Comparison of ENCODE assay signal across 17 cellular contexts in genomic region chr10:132363376-132363775, GRCh38. TPM values are rescaled to one million over a fixed set of nuclear protein-coding genes. Genes with fewer than 3 reads are reported as not detected.
DNase-seq lines count a peak whose midpoint lies in the region; ATAC-seq and TF ChIP-seq lines count a peak whose summit lies in the region.
"Had no signal": no experiment of that assay in that cellular context is flagged by ENCODE, and none has a peak within 500 bp of the region (broad histone marks: within the 10 kb centered on the region; RNA-seq: fewer than 3 reads in every experiment).

No MANE protein-coding gene starts in this region.

- no peaks in the 10 kb centered on the region for H3K27me3 Mint-ChIP-seq in activated T-cell treated with anti-CD3 and anti-CD28 coated beads, Interleukin-2, amount 50 U/mL, for 72 hours (ENCODE audit: low read depth)
- no peaks in the 10 kb centered on the region for H3K27me3 Mint-ChIP-seq in progenitor cell of endocrine pancreas

- H3K9me3 Mint-ChIP-seq in activated T-cell treated with anti-CD3 and anti-CD28 coated beads, Interleukin-2, amount 50 U/mL, for 72 hours, result peaks cover 0 to 6% of the 10 kb centered on the region in 2 donors
- no peaks in the 10 kb centered on the region for H3K9me3 Mint-ChIP-seq in progenitor cell of endocrine pancreas (ENCODE audit: low read depth)

- peaks cover 4% of the 10 kb centered on the region for H3K4me1 Mint-ChIP-seq in activated T-cell treated with anti-CD3 and anti-CD28 coated beads, Interleukin-2, amount 50 U/mL, for 72 hours (ENCODE audit: low read depth)
- no peaks in the 10 kb centered on the region for H3K4me1 Mint-ChIP-seq in progenitor cell of endocrine pancreas (ENCODE audit: low read depth)

- no peak overlapping the region for H3K27ac Mint-ChIP-seq in activated T-cell treated with anti-CD3 and anti-CD28 coated beads, Interleukin-2, amount 50 U/mL, for 72 hours
- H3K27ac Mint-ChIP-seq in progenitor cell of endocrine pancreas, result peak overlapping the region; percentile 49

- CTCF ChIA-PET in RWPE1 (lab: Yijun Ruan, JAX), result interaction anchor here (0.5 kb wide), 1 partner anchor 184 kb away, joined by 3 read pairs; no protein-coding TSS in a partner anchor

- no peak for ATAC-seq in activated T-cell treated with anti-CD3 and anti-CD28 coated beads, Interleukin-2, amount 50 U/mL, for 72 hours (replicated peaks in 1 of 2)
- no peak for ATAC-seq in left lobe of liver
- ATAC-seq in stimulated activated naive CD8-positive, alpha-beta T cell treated with anti-CD3 and anti-CD28 coated beads, Interleukin-15, Interleukin-2, amounts not matched to agents 100 U/mL and 50 U/mL, for 24 hours, result no peak

- TF ChIP-seq CTCF in RWPE1 (conservative IDR thresholded peaks at IDR 0.05; ENCODE audit: low read depth) (no peak), progenitor cell of endocrine pancreas (IDR thresholded peaks at IDR 0.05; ENCODE audit: unreplicated experiment) (no peak)

- POLR2A ChIA-PET in RWPE1 (lab: Yijun Ruan, JAX; ENCODE audit: low non-redundant PET), result no interaction called here

- peaks cover 2 to 6% of the 10 kb centered on the region in 2 donors for H3K36me3 Mint-ChIP-seq in activated T-cell treated with anti-CD3 and anti-CD28 coated beads, Interleukin-2, amount 50 U/mL, for 72 hours (ENCODE audit: insufficient read depth in 2 of 2)
- peaks cover 23% of the 10 kb centered on the region for H3K36me3 Mint-ChIP-seq in progenitor cell of endocrine pancreas (ENCODE audit: insufficient read depth)

- peak; percentile 9 for DNase-seq in activated T-cell treated with anti-CD3 and anti-CD28 coated beads, Interleukin-2, amount 50 U/mL, for 1 hour
- DNase-seq in activated T-cell treated with anti-CD3 and anti-CD28 coated beads, Interleukin-2, amount 50 U/mL, for 72 hours, result no peak
- DNase-seq in RWPE1 (ENCODE audit: low spot score) (no peak), left lobe of liver (ENCODE audit: low spot score) (peak; percentile 39), progenitor cell of endocrine pancreas (ENCODE audit: low spot score, unreplicated experiment) (no peak), NOMO-1 treated with dmso at 0.1 percent for 144 hours (lab: John Stamatoyannopoulos, UW; ENCODE audit: unreplicated experiment) (no peak), NOMO-1 (lab: John Stamatoyannopoulos, UW; ENCODE audit: unreplicated experiment in 2 of 2) (no peak)
- DNase-seq in stimulated activated naive CD8-positive, alpha-beta T cell treated with anti-CD3 and anti-CD28 coated beads, Interleukin-15, Interleukin-2, amounts not matched to agents 100 U/mL and 50 U/mL, for 24 hours, result no peak
- DNase-seq: C1 segment of cervical spinal cord, DMS 273 treated with DMSO at 0.1 percent for 48 hours, GOT3, Karpas-422, MM.1S, NCI-H1105, NCI-H1694 treated with DMSO at 0.1 percent for 48 hours, NCI-H774 had no signal

- peak overlapping the region; percentile 49 for H3K27ac ChIP-seq in RWPE1
- H3K27ac ChIP-seq: Peyer's patch had no signal

- H3K4me3 Mint-ChIP-seq in activated T-cell treated with anti-CD3 and anti-CD28 coated beads, Interleukin-2, amount 50 U/mL, for 72 hours, result no peak overlapping the region
- H3K4me3 Mint-ChIP-seq in progenitor cell of endocrine pancreas (ENCODE audit: low read depth), result no peak overlapping the region

RNA-seq across cellular contexts. Expression of gene LRRC27, which starts 31.4 kb away (rescaled TPM):
- 1 to 10 TPM; 4.8 to 5.3 TPM for total RNA-seq in activated T-cell treated with anti-CD3 and anti-CD28 coated beads, Interleukin-2, amount 50 U/mL, for 72 hours
- total RNA-seq in left lobe of liver (3.4 TPM), progenitor cell of endocrine pancreas (21.7 and 22.1 TPM in 2 replicates)

RNA-seq across cellular contexts. Expression of gene PWWP2B, which starts 33.6 kb away (rescaled TPM):
- 1 to 10 TPM; 3.1 to 5.2 TPM for total RNA-seq in activated T-cell treated with anti-CD3 and anti-CD28 coated beads, Interleukin-2, amount 50 U/mL, for 72 hours
- total RNA-seq in left lobe of liver, result 5.8 TPM
- 23.2 and 24.3 TPM in 2 replicates for total RNA-seq in progenitor cell of endocrine pancreas

RNA-seq across cellular contexts. Expression of gene STK32C, which starts 55.6 kb away (rescaled TPM):
- total RNA-seq in activated T-cell treated with anti-CD3 and anti-CD28 coated beads, Interleukin-2, amount 50 U/mL, for 72 hours, result 10 to 100 TPM; 17.2 to 22.7 TPM
- total RNA-seq in left lobe of liver, result 3.3 TPM
- 8.4 and 10.0 TPM in 2 replicates for total RNA-seq in progenitor cell of endocrine pancreas

Comparison
In these comparisons a context has a peak if more than half of its experiments do, and no peak if none do; other contexts are left out.
1. DNase-seq: peak in activated T-cell treated with anti-CD3 and anti-CD28 coated beads, Interleukin-2, amount 50 U/mL, for 1 hour (single experiment) and left lobe of liver (single experiment); none in activated T-cell treated with anti-CD3 and anti-CD28 coated beads, Interleukin-2, amount 50 U/mL, for 72 hours (0 of 2), RWPE1 (single experiment), progenitor cell of endocrine pancreas (single experiment), stimulated activated naive CD8-positive, alpha-beta T cell treated with anti-CD3 and anti-CD28 coated beads, Interleukin-15, Interleukin-2, amounts not matched to agents 100 U/mL and 50 U/mL, for 24 hours (single experiment), NOMO-1 treated with dmso at 0.1 percent for 144 hours (single experiment) and NOMO-1 (0 of 2).